Comparison of ENCODE assay signal across 10 cellular contexts in the genomic region with DNA sequence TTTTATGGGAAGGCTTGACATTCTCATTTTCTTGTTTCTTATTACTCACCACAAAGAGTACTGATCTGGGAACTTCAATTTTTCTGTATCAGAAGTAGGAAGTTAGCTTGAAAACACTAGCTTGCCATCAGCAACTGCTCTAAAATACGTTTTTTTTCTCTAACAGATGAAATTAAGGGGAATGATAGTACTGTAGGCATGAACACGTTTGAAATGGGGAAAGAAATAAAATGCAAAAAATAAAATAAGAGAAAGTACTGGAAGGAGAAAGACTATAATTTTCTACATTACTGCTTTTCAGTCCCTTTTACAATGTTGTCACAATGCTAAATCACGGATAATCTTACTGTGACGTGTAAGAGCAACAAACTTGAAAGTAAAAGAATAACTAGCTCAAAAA. TPM values are rescaled to one million over a fixed set of nuclear protein-coding genes. Genes with fewer than 3 reads are reported as not detected.
DNase-seq lines count a peak whose midpoint lies in the region; FAIRE-seq and TF ChIP-seq lines count a peak whose summit lies in the region.
"Had no signal": no experiment of that assay in that cellular context is flagged by ENCODE, and none has a peak within 500 bp of the region (broad histone marks: within the 10 kb centered on the region; RNA-seq: fewer than 3 reads in every experiment).

No MANE protein-coding gene starts in this region.

- H3K4me2 ChIP-seq in PC-9 (peak overlapping the region; percentile 85), parathyroid adenoma (ENCODE audit: low read length) (no peak overlapping the region)

- intact Hi-C loops in PC-9 (cut with micrococcal nuclease; ENCODE audit: unreplicated experiment) = no loop called here

- BruUV-seq in PC-9 (replicated peaks; lab: Mats Ljungman, UMichigan) = no TSS peak

- no peaks in the 10 kb centered on the region for H4K20me1 ChIP-seq in PC-9 (ENCODE audit: insufficient read depth)

- FAIRE-seq in GM12891 (lab: Jason Lieb, UNC) = peak; percentile 55

- H3K27ac ChIP-seq in PC-9 = no peak overlapping the region
- H3K27ac ChIP-seq in parathyroid adenoma = no peak overlapping the region

- H3K9me3 ChIP-seq in PC-9 (ENCODE audit: insufficient read depth, low read depth) (no peaks in the 10 kb centered on the region), parathyroid adenoma (ENCODE audit: control insufficient read depth, low read length) (no peaks in the 10 kb centered on the region)

- peaks cover 3% of the 10 kb centered on the region; the same call in 1 of the 2 replicates for H3K4me1 ChIP-seq in PC-9 (replicated peaks; ENCODE audit: insufficient read depth)
- peaks cover 2% of the 10 kb centered on the region for H3K4me1 ChIP-seq in parathyroid adenoma

- H3K27me3 ChIP-seq in PC-9 (ENCODE audit: insufficient read depth, low read depth) = no peaks in the 10 kb centered on the region
- no peaks in the 10 kb centered on the region for H3K27me3 ChIP-seq in parathyroid adenoma (ENCODE audit: control insufficient read depth, insufficient read depth, low read length)

- H3K36me3 ChIP-seq in PC-9 (ENCODE audit: low read depth) (no peaks in the 10 kb centered on the region), parathyroid adenoma (ENCODE audit: control insufficient read depth, insufficient read depth, low read length) (no peaks in the 10 kb centered on the region)

- no peak for TF ChIP-seq POLR2A in GM12891 (IDR thresholded peaks at IDR 0.05; ENCODE audit: low read depth, low read length)

- TF ChIP-seq CTCF in PC-9 (conservative IDR thresholded peaks at IDR 0.05) = no peak
- no peak for TF ChIP-seq CTCF in epithelial cell of proximal tubule (conservative IDR thresholded peaks at IDR 0.05; ENCODE audit: low read depth, low read length)
- no peak for TF ChIP-seq CTCF in parathyroid adenoma (IDR thresholded peaks at IDR 0.05)

- no peaks in the 10 kb centered on the region for H3K9me2 ChIP-seq in PC-9 (ENCODE audit: insufficient read depth)

- POLR2A ChIA-PET in PC-9 (lab: Charles Lee; ENCODE audit: unreplicated experiment) = no interaction called here

- H3F3A ChIP-seq in PC-9 (ENCODE audit: insufficient read depth, low read depth) = no peaks in the 10 kb centered on the region; the same call in 1 of the 2 replicates

- H3K9ac ChIP-seq in parathyroid adenoma = no peak overlapping the region

- DNase-seq in GM12891 (ENCODE audit: insufficient read length, low spot score) = no peak
- DNase-seq in PC-9 = no peak
- DNase-seq in epithelial cell of proximal tubule (ENCODE audit: low read depth) = no peak
- no peak for DNase-seq in SHP77 (lab: John Stamatoyannopoulos, UW)
- DNase-seq in NCI-H774 (lab: John Stamatoyannopoulos, UW) = no peak
- no peak for DNase-seq in dermis blood vessel endothelial cell
- no peak for DNase-seq in middle frontal gyrus (ENCODE audit: extremely low spot score, low spot score)
- DNase-seq: caudate nucleus, GF-D8 had no signal

- H2AFZ ChIP-seq in PC-9 (no peak overlapping the region; the same call in 1 of the 2 replicates), parathyroid adenoma (peak overlapping the region; percentile 50)

- H3K79me2 ChIP-seq in PC-9 (ENCODE audit: low read depth) (no peaks in the 10 kb centered on the region), parathyroid adenoma (no peaks in the 10 kb centered on the region)

- H3K4me3 ChIP-seq in PC-9 (peak overlapping the region; percentile 69; the same call in 1 of the 2 replicates), epithelial cell of proximal tubule (ENCODE audit: low read depth, low read length) (peak overlapping the region; percentile 71), parathyroid adenoma (ENCODE audit: low read depth, low read length) (no peak overlapping the region)

- CTCF ChIA-PET in PC-9 (lab: Charles Lee) = no interaction called here

TF ChIP-seq in GM12891, 5 proteins besides CTCF, POLR2A, EP300 and RAD21:
- TF ChIP-seq POLR2AphosphoS5 (IDR thresholded peaks at IDR 0.05; ENCODE audit: low read depth, low read length) = no peak
- TF ChIP-seq POU2F2 (IDR thresholded peaks at IDR 0.05; ENCODE audit: low read depth, low read length) = no peak

RNA-seq across cellular contexts. Expression of a gene that starts 1.5 kb away (rescaled TPM):
- polyA plus RNA-seq in GM12891 (2012; ENCODE audit: low read depth, missing spikeins) = 3.1 TPM
- total RNA-seq in PC-9 (2021) (0.20 and 0.53 TPM in 2 replicates), epithelial cell of proximal tubule (1.4 and 1.6 TPM in 2 replicates), dermis blood vessel endothelial cell (under 0.01 and 0.14 TPM in 2 replicates)
